In genomic region chr3:46692566-46692983, GRCh38 we compare ENCODE assay signal across 8 cellular contexts. TPM values are rescaled to one million over a fixed set of nuclear protein-coding genes. Genes with fewer than 3 reads are reported as not detected.
DNase-seq lines count a peak whose midpoint lies in the region; ATAC-seq, FAIRE-seq and TF ChIP-seq lines count a peak whose summit lies in the region.

No MANE protein-coding gene starts in this region.

- WGBS in right cardiac atrium, result 65% methylated on average over 10 of the region's 10 CpGs

- H3K9me2 ChIP-seq in Karpas-422 (replicated peaks; ENCODE audit: insufficient read depth, low read length), result no peaks in the 10 kb centered on the region

- H3K27ac ChIP-seq in RWPE2 (ENCODE audit: poor library complexity, severe bottlenecking), result peak overlapping the region; percentile 97
- H3K27ac ChIP-seq in right cardiac atrium (ENCODE audit: low read length), result peak overlapping the region; percentile 38
- peak overlapping the region; percentile 93 to 97 (median 96) for H3K27ac ChIP-seq in gastrocnemius medialis
- no peak overlapping the region for H3K27ac ChIP-seq in Karpas-422 (ENCODE audit: low read length)

- no peak overlapping the region for H3K4me2 ChIP-seq in Karpas-422 (ENCODE audit: low read depth, low read length, poor library complexity, severe bottlenecking)

- no peaks in the 10 kb centered on the region for H3K79me2 ChIP-seq in Karpas-422 (ENCODE audit: low read length)

- H2AFZ ChIP-seq in Karpas-422 (ENCODE audit: low read length), result no peak overlapping the region

- FAIRE-seq in GM12891 (lab: Jason Lieb, UNC) (peak; percentile 45), frontal cortex (lab: Jason Lieb, UNC) (no peak)

- peaks cover 26% of the 10 kb centered on the region for H3K4me1 ChIP-seq in RWPE2 (ENCODE audit: insufficient read depth, poor library complexity, severe bottlenecking)
- peaks cover 28% of the 10 kb centered on the region for H3K4me1 ChIP-seq in right cardiac atrium (ENCODE audit: control insufficient read depth, insufficient read depth, low read length)
- H3K4me1 ChIP-seq in gastrocnemius medialis, result peaks cover 50 to 59% of the 10 kb centered on the region in 2 donors
- H3K4me1 ChIP-seq in Karpas-422 (ENCODE audit: low read length), result no peaks in the 10 kb centered on the region

- H3K27me3 ChIP-seq in RWPE2 (ENCODE audit: insufficient read depth, poor library complexity, severe bottlenecking) (no peaks in the 10 kb centered on the region), right cardiac atrium (ENCODE audit: control insufficient read depth, insufficient read depth) (no peaks in the 10 kb centered on the region), gastrocnemius medialis (no peaks in the 10 kb centered on the region), Karpas-422 (ENCODE audit: low read length) (no peaks in the 10 kb centered on the region)

- TF ChIP-seq CTCF in RWPE2 (IDR thresholded peaks at IDR 0.05; ENCODE audit: poor library complexity, severe bottlenecking), result no peak
- TF ChIP-seq CTCF in gastrocnemius medialis (IDR thresholded peaks at IDR 0.05 in 4 of 5, conservative IDR thresholded peaks at IDR 0.05 in 1 of 5), result no peak

- DNase-seq in GM12891 (ENCODE audit: insufficient read length, low spot score) (no peak), RWPE2 (ENCODE audit: low spot score) (peak; percentile 99), right cardiac atrium (no peak), gastrocnemius medialis (peak; percentile 48 to 71), frontal cortex (ENCODE audit: low spot score in 2 of 2) (no peak), Karpas-422 (no peak), NCI-H2107 (lab: John Stamatoyannopoulos, UW) (no peak), NCI-H2171 (lab: John Stamatoyannopoulos, UW) (no peak)

- ATAC-seq in RWPE2 (ENCODE audit: low read depth), result peak; percentile 82
- ATAC-seq in right cardiac atrium, result peak in 1 of 2 donors; percentile 0
- no peak for ATAC-seq in gastrocnemius medialis

- peak overlapping the region; percentile 80 for H3K4me3 ChIP-seq in RWPE2 (ENCODE audit: severe bottlenecking)
- peak overlapping the region; percentile 57 for H3K4me3 ChIP-seq in right cardiac atrium (ENCODE audit: low read length)
- peak overlapping the region; percentile 76 to 99 (median 90) for H3K4me3 ChIP-seq in gastrocnemius medialis
- H3K4me3 ChIP-seq in Karpas-422 (ENCODE audit: low read length), result no peak overlapping the region

- intact Hi-C loops in right cardiac atrium (cut with DNase I) (no loop called here), gastrocnemius medialis (cut with DNase I; ENCODE audit: low total_unique reads) (loop anchor here (10.0 kb wide), 1 partner anchor 1092 kb away; the partner anchor contains the start of gene SMARCC1)

- 0 out of 2 replicates have a peak, but pooled peaks cover 4% of the 10 kb centered on the region for H4K20me1 ChIP-seq in Karpas-422 (ENCODE audit: insufficient read depth, low read depth, low read length)

- no peak overlapping the region for H3K9ac ChIP-seq in Karpas-422 (ENCODE audit: low read length)

- H3K9me3 ChIP-seq in RWPE2 (ENCODE audit: severe bottlenecking) (no peaks in the 10 kb centered on the region), right cardiac atrium (ENCODE audit: control insufficient read depth, low read length) (no peaks in the 10 kb centered on the region), gastrocnemius medialis (no peaks in the 10 kb centered on the region), Karpas-422 (ENCODE audit: low read length) (no peaks in the 10 kb centered on the region)

- H3K36me3 ChIP-seq in RWPE2 (ENCODE audit: low read depth) (peaks cover 44% of the 10 kb centered on the region), gastrocnemius medialis (peaks cover 0 to 11% of the 10 kb centered on the region in 2 donors), Karpas-422 (ENCODE audit: insufficient read depth, low read length) (no peaks in the 10 kb centered on the region)

- in situ Hi-C loops in gastrocnemius medialis (cut with MboI; ENCODE audit: low sequenced_read_pairs in 4 of 4), result loop anchor here in 1 of 4 donors (25.0 kb wide), 1 partner anchor 320 kb away; no protein-coding TSS in a partner anchor

- TF ChIP-seq POLR2A in GM12891 (IDR thresholded peaks at IDR 0.05; ENCODE audit: low read depth, low read length) (no peak), gastrocnemius medialis (IDR thresholded peaks at IDR 0.05) (peak in 1 of 2 donors; percentile 24)

TF ChIP-seq in GM12891, 5 proteins besides CTCF, POLR2A, EP300 and RAD21:
- TF ChIP-seq POLR2AphosphoS5 (IDR thresholded peaks at IDR 0.05; ENCODE audit: low read depth, low read length) (no peak), SPI1 (IDR thresholded peaks at IDR 0.05; ENCODE audit: low read depth, low read length) (no peak), POU2F2 (IDR thresholded peaks at IDR 0.05; ENCODE audit: low read depth, low read length) (no peak), TAF1 (IDR thresholded peaks at IDR 0.05; ENCODE audit: low read depth, low read length) (no peak), PAX5 (IDR thresholded peaks at IDR 0.05; ENCODE audit: insufficient read depth, low read length, severe bottlenecking) (no peak)

RNA-seq across cellular contexts. Expression of gene ALS2CL, which starts 0.9 kb away (rescaled TPM):
- polyA plus RNA-seq in GM12891 (2012; ENCODE audit: low read depth, missing spikeins), result 0.04 TPM
- total RNA-seq in right cardiac atrium (10 to 100 TPM; 16.1 to 33.1 (median 19.0) TPM), gastrocnemius medialis (10 to 100 TPM in 1 of 4 donors, 1 to 10 TPM in 3; 3.8 to 13.2 (median 6.2) TPM), frontal cortex (1.2 TPM)
- 18.8 TPM for polyA plus RNA-seq in right cardiac atrium
- total RNA-seq in Karpas-422 (2014; rRNA removed; shearing (Covaris generic); ENCODE audit: low replicate concordance), result not detected in 2 replicates

RNA-seq across cellular contexts. Expression of gene TMIE, which starts 8.6 kb away (rescaled TPM):
- not detected for polyA plus RNA-seq in GM12891 (2012; ENCODE audit: low read depth, missing spikeins)
- under 1 TPM; 0.40 to 0.76 (median 0.65) TPM for total RNA-seq in right cardiac atrium
- 0.95 TPM for polyA plus RNA-seq in right cardiac atrium
- under 1 TPM in 3 of 4 donors, not detected in 1; 0.20 to 0.26 (median 0.22) TPM for total RNA-seq in gastrocnemius medialis
- total RNA-seq in frontal cortex, result 1.2 TPM
- total RNA-seq in Karpas-422 (2014; rRNA removed; shearing (Covaris generic); ENCODE audit: low replicate concordance), result not detected in 2 replicates

RNA-seq across cellular contexts. Expression of gene PRSS50, which starts 25.1 kb away (rescaled TPM):
- not detected for polyA plus RNA-seq in GM12891 (2012; ENCODE audit: low read depth, missing spikeins)
- total RNA-seq in right cardiac atrium, result under 1 TPM in 2 of 4 donors, not detected in 2; 0.12 to 0.31 TPM
- polyA plus RNA-seq in right cardiac atrium, result 0.14 TPM
- total RNA-seq in gastrocnemius medialis, result not detected
- not detected for total RNA-seq in frontal cortex
- not detected in 2 replicates for total RNA-seq in Karpas-422 (2014; rRNA removed; shearing (Covaris generic); ENCODE audit: low replicate concordance)

Comparison
In these comparisons a context has a peak if more than half of its experiments do, and no peak if none do; other contexts are left out.
1. DNase-seq: peak in RWPE2 (single experiment) and gastrocnemius medialis (2 of 2); none in GM12891 (single experiment), right cardiac atrium (0 of 3), frontal cortex (0 of 2), Karpas-422 (single experiment), NCI-H2107 (single experiment) and NCI-H2171 (single experiment).